In the genomic region with DNA sequence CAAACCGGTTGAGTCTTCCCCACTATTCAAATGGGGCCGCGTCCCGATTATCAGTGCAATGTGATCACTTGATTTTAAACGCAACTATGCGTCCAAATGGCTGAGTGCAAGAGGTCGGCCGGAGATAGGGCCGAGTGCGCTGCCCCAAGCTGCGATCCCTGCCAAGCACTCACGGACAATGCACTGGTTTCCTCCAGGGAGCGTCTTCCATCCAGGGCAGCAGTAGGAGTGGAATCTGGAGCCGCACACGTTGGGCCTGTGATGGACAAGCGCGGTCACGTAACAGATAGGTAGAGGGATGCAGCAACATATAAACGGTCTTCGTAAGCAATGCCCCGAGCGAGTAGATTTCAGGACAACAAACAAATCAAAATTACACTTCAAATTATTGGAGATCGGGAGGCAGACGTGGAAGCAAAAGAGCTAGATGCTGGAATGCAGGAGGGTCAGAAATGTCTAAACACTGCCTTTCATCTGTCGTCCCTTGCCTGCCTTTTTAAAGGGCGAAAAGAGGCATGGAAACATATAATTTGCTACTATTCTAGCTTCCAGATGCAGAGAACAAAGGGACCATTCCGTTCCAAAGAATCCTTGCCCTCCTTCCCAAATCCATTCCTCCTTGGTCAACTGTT, we compare ENCODE assay signal across 1 cellular context.
TF ChIP-seq lines count a peak whose summit lies in the region.

No MANE protein-coding gene starts in this region.

TF ChIP-seq in HEK293, 187 proteins besides CTCF, POLR2A, EP300 and RAD21 (continued from another document):
- TF ChIP-seq, protein P1, sequence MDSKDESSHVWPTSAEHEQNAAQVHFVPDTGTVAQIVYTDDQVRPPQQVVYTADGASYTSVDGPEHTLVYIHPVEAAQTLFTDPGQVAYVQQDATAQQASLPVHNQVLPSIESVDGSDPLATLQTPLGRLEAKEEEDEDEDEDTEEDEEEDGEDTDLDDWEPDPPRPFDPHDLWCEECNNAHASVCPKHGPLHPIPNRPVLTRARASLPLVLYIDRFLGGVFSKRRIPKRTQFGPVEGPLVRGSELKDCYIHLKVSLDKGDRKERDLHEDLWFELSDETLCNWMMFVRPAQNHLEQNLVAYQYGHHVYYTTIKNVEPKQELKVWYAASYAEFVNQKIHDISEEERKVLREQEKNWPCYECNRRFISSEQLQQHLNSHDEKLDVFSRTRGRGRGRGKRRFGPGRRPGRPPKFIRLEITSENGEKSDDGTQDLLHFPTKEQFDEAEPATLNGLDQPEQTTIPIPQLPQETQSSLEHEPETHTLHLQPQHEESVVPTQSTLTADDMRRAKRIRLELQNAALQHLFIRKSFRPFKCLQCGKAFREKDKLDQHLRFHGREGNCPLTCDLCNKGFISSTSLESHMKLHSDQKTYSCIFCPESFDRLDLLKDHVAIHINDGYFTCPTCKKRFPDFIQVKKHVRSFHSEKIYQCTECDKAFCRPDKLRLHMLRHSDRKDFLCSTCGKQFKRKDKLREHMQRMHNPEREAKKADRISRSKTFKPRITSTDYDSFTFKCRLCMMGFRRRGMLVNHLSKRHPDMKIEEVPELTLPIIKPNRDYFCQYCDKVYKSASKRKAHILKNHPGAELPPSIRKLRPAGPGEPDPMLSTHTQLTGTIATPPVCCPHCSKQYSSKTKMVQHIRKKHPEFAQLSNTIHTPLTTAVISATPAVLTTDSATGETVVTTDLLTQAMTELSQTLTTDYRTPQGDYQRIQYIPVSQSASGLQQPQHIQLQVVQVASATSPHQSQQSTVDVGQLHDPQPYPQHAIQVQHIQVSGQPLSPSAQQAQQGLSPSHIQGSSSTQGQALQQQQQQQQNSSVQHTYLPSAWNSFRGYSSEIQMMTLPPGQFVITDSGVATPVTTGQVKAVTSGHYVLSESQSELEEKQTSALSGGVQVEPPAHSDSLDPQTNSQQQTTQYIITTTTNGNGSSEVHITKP (tag by site-specific recombination; IDR thresholded peaks at IDR 0.05), result no peak
- no peak for TF ChIP-seq ZNF629 (tag by site-specific recombination; IDR thresholded peaks at IDR 0.05)
- no peak for TF ChIP-seq ZNF324 (tag by site-specific recombination; IDR thresholded peaks at IDR 0.05)
- no peak for TF ChIP-seq ZNF341 (tag by site-specific recombination; IDR thresholded peaks at IDR 0.05; ENCODE audit: low read depth)
- TF ChIP-seq PRDM1 (tag by site-specific recombination; IDR thresholded peaks at IDR 0.05), result no peak
- TF ChIP-seq ZNF514 (tag by site-specific recombination; IDR thresholded peaks at IDR 0.05), result no peak
- no peak for TF ChIP-seq TRIM28 (IDR thresholded peaks at IDR 0.05; ENCODE audit: borderline replicate concordance, low read length)
- no peak for TF ChIP-seq ZNF132 (tag by site-specific recombination; IDR thresholded peaks at IDR 0.05; ENCODE audit: borderline replicate concordance)
- no peak for TF ChIP-seq ZNF350 (tag by site-specific recombination; IDR thresholded peaks at IDR 0.05)
- TF ChIP-seq GLI2 (tag by site-specific recombination; IDR thresholded peaks at IDR 0.05; ENCODE audit: borderline replicate concordance, low read depth), result no peak
- TF ChIP-seq ZFP37 (tag by site-specific recombination; IDR thresholded peaks at IDR 0.05), result no peak
- no peak for TF ChIP-seq HOXA7 (CRISPR knock-in tag; IDR thresholded peaks at IDR 0.05; ENCODE audit: borderline replicate concordance)
- no peak for TF ChIP-seq ZNF211 (tag by site-specific recombination; IDR thresholded peaks at IDR 0.05; ENCODE audit: low read depth)
- no peak for TF ChIP-seq ZNF24 (tag by site-specific recombination; IDR thresholded peaks at IDR 0.05)
- no peak for TF ChIP-seq SP2 (tag by site-specific recombination; IDR thresholded peaks at IDR 0.05)
- TF ChIP-seq ZNF214 (tag by site-specific recombination; IDR thresholded peaks at IDR 0.05; ENCODE audit: borderline replicate concordance), result no peak
- TF ChIP-seq, protein P2, sequence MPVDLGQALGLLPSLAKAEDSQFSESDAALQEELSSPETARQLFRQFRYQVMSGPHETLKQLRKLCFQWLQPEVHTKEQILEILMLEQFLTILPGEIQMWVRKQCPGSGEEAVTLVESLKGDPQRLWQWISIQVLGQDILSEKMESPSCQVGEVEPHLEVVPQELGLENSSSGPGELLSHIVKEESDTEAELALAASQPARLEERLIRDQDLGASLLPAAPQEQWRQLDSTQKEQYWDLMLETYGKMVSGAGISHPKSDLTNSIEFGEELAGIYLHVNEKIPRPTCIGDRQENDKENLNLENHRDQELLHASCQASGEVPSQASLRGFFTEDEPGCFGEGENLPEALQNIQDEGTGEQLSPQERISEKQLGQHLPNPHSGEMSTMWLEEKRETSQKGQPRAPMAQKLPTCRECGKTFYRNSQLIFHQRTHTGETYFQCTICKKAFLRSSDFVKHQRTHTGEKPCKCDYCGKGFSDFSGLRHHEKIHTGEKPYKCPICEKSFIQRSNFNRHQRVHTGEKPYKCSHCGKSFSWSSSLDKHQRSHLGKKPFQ (tag by site-specific recombination; IDR thresholded peaks at IDR 0.05), result no peak
- TF ChIP-seq FEZF1 (tag by site-specific recombination; IDR thresholded peaks at IDR 0.05), result no peak
- 0 out of 2 replicates have a peak, but pooled peaks have one; percentile 25 for TF ChIP-seq ZEB2 (tag by site-specific recombination; IDR thresholded peaks at IDR 0.05)
- TF ChIP-seq, protein P3, sequence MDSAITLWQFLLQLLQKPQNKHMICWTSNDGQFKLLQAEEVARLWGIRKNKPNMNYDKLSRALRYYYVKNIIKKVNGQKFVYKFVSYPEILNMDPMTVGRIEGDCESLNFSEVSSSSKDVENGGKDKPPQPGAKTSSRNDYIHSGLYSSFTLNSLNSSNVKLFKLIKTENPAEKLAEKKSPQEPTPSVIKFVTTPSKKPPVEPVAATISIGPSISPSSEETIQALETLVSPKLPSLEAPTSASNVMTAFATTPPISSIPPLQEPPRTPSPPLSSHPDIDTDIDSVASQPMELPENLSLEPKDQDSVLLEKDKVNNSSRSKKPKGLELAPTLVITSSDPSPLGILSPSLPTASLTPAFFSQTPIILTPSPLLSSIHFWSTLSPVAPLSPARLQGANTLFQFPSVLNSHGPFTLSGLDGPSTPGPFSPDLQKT (IDR thresholded peaks at IDR 0.05; ENCODE audit: borderline replicate concordance, low read depth, low read length), result no peak
- TF ChIP-seq ZNF366 (tag by site-specific recombination; conservative IDR thresholded peaks at IDR 0.05), result peak; percentile 63
- TF ChIP-seq ZFP3 (tag by site-specific recombination; IDR thresholded peaks at IDR 0.05; ENCODE audit: low read depth), result no peak
- TF ChIP-seq OSR2 (tag by site-specific recombination; IDR thresholded peaks at IDR 0.05), result no peak
- TF ChIP-seq ZNF670 (tag by site-specific recombination; IDR thresholded peaks at IDR 0.05; ENCODE audit: low read depth), result no peak
- no peak for TF ChIP-seq ZNF146 (tag by site-specific recombination; IDR thresholded peaks at IDR 0.05)
- no peak for TF ChIP-seq BCL11A (tag by site-specific recombination; IDR thresholded peaks at IDR 0.05; ENCODE audit: low read depth)
- 0 out of 2 replicates have a peak, but pooled peaks have one; percentile 21 for TF ChIP-seq GLIS1 (tag by site-specific recombination; IDR thresholded peaks at IDR 0.05)
- TF ChIP-seq, protein P4, sequence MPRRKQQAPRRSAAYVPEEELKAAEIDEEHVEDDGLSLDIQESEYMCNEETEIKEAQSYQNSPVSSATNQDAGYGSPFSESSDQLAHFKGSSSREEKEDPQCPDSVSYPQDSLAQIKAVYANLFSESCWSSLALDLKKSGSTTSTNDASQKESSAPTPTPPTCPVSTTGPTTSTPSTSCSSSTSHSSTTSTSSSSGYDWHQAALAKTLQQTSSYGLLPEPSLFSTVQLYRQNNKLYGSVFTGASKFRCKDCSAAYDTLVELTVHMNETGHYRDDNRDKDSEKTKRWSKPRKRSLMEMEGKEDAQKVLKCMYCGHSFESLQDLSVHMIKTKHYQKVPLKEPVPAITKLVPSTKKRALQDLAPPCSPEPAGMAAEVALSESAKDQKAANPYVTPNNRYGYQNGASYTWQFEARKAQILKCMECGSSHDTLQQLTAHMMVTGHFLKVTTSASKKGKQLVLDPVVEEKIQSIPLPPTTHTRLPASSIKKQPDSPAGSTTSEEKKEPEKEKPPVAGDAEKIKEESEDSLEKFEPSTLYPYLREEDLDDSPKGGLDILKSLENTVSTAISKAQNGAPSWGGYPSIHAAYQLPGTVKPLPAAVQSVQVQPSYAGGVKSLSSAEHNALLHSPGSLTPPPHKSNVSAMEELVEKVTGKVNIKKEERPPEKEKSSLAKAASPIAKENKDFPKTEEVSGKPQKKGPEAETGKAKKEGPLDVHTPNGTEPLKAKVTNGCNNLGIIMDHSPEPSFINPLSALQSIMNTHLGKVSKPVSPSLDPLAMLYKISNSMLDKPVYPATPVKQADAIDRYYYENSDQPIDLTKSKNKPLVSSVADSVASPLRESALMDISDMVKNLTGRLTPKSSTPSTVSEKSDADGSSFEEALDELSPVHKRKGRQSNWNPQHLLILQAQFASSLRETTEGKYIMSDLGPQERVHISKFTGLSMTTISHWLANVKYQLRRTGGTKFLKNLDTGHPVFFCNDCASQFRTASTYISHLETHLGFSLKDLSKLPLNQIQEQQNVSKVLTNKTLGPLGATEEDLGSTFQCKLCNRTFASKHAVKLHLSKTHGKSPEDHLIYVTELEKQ (tag by site-specific recombination; IDR thresholded peaks at IDR 0.05; ENCODE audit: borderline replicate concordance), result no peak
